Comparison of ENCODE assay signal across 19 cellular contexts in genomic region chr3:171435757-171436156, GRCh38. TPM values are rescaled to one million over a fixed set of nuclear protein-coding genes. Genes with fewer than 3 reads are reported as not detected.
DNase-seq lines count a peak whose midpoint lies in the region; ATAC-seq and TF ChIP-seq lines count a peak whose summit lies in the region.
"Had no signal": no experiment of that assay in that cellular context is flagged by ENCODE, and none has a peak within 500 bp of the region (broad histone marks: within the 10 kb centered on the region; RNA-seq: fewer than 3 reads in every experiment).

No MANE protein-coding gene starts in this region.

- no peaks in the 10 kb centered on the region for H3K9me3 ChIP-seq in CD4-positive, CD25-positive, alpha-beta regulatory T cell (ENCODE audit: control insufficient read depth in 2 of 2, low read length in 2 of 2)
- H3K9me3 ChIP-seq in HEK293 (ENCODE audit: control insufficient read depth, insufficient read depth, low read depth, low read length) = no peaks in the 10 kb centered on the region
- H3K9me3 ChIP-seq: BLaER1 had no signal

- ATAC-seq in CD4-positive, CD25-positive, alpha-beta regulatory T cell (ENCODE audit: low read depth in 2 of 2) = no peak
- no peak for ATAC-seq in activated T-helper 17 cell treated with anti-CD3 and anti-CD28 coated beads, Interleukin-2, amount 50 U/mL, for 72 hours (replicated peaks)
- no peak for ATAC-seq in effector memory CD8-positive, alpha-beta T cell (replicated peaks)

- no peaks in the 10 kb centered on the region for H3K27me3 ChIP-seq in CD4-positive, CD25-positive, alpha-beta regulatory T cell (ENCODE audit: control insufficient read depth, insufficient read depth, low read length)
- H3K27me3 ChIP-seq: BLaER1 had no signal

- peaks cover 5% of the 10 kb centered on the region for H3K36me3 ChIP-seq in CD4-positive, CD25-positive, alpha-beta regulatory T cell (ENCODE audit: control insufficient read depth, insufficient read depth, low read length)
- no peaks in the 10 kb centered on the region for H3K36me3 ChIP-seq in HEK293 (ENCODE audit: control insufficient read depth in 2 of 2, insufficient read depth in 1 of 2, low read length in 2 of 2)
- H3K36me3 ChIP-seq: BLaER1 had no signal

- no peak overlapping the region for H3K27ac ChIP-seq in CD4-positive, CD25-positive, alpha-beta regulatory T cell (ENCODE audit: insufficient read depth, low read length, poor library complexity, severe bottlenecking)
- no peak overlapping the region for H3K27ac ChIP-seq in HEK293 (ENCODE audit: extremely low read depth, low read depth, low read length)
- H3K27ac ChIP-seq: BLaER1, HL-60 had no signal

- peaks cover 43% of the 10 kb centered on the region for H3K4me1 ChIP-seq in CD4-positive, CD25-positive, alpha-beta regulatory T cell (ENCODE audit: control insufficient read depth, insufficient read depth, low read length, poor library complexity, severe bottlenecking)
- peaks cover 2% of the 10 kb centered on the region; the same call in 1 of the 2 replicates for H3K4me1 ChIP-seq in HEK293 (ENCODE audit: control insufficient read depth, insufficient read depth, low read length)
- H3K4me1 ChIP-seq: BLaER1 had no signal

- H3K4me3 ChIP-seq in CD4-positive, CD25-positive, alpha-beta regulatory T cell (ENCODE audit: low read depth, low read length) = no peak overlapping the region
- H3K4me3 ChIP-seq in HEK293 (ENCODE audit: low read depth, low read length) = no peak overlapping the region
- H3K4me3 ChIP-seq: BLaER1 had no signal

- H3K27ac Mint-ChIP-seq in CD4-positive, CD25-positive, alpha-beta regulatory T cell = peak overlapping the region in 2 of 3 donors; percentile 5 to 22
- peak overlapping the region; percentile 53 for H3K27ac Mint-ChIP-seq in activated T-helper 17 cell treated with anti-CD3 and anti-CD28 coated beads, Interleukin-2, amount 50 U/mL, for 72 hours
- H3K27ac Mint-ChIP-seq in effector memory CD8-positive, alpha-beta T cell = peak overlapping the region; percentile 1 to 3
- H3K27ac Mint-ChIP-seq: CD14-positive monocyte had no signal

- no peaks in the 10 kb centered on the region for H3K27me3 Mint-ChIP-seq in CD4-positive, CD25-positive, alpha-beta regulatory T cell
- no peaks in the 10 kb centered on the region for H3K27me3 Mint-ChIP-seq in activated T-helper 17 cell treated with anti-CD3 and anti-CD28 coated beads, Interleukin-2, amount 50 U/mL, for 72 hours
- H3K27me3 Mint-ChIP-seq in effector memory CD8-positive, alpha-beta T cell = no peaks in the 10 kb centered on the region
- H3K27me3 Mint-ChIP-seq: CD8-positive, alpha-beta memory T cell had no signal

- H3K4me3 Mint-ChIP-seq in CD4-positive, CD25-positive, alpha-beta regulatory T cell = no peak overlapping the region
- H3K4me3 Mint-ChIP-seq in activated T-helper 17 cell treated with anti-CD3 and anti-CD28 coated beads, Interleukin-2, amount 50 U/mL, for 72 hours = no peak overlapping the region
- no peak overlapping the region for H3K4me3 Mint-ChIP-seq in effector memory CD8-positive, alpha-beta T cell
- H3K4me3 Mint-ChIP-seq: CD14-positive monocyte had no signal

- CTCF ChIA-PET in HEK293 (lab: Yijun Ruan, JAX) = interaction anchor here (0.6 kb wide), 1 partner anchor 247 kb away, joined by 3 read pairs; no protein-coding TSS in a partner anchor

- H3K36me3 Mint-ChIP-seq in CD4-positive, CD25-positive, alpha-beta regulatory T cell = peaks cover 19% of the 10 kb centered on the region
- no peaks in the 10 kb centered on the region for H3K36me3 Mint-ChIP-seq in activated T-helper 17 cell treated with anti-CD3 and anti-CD28 coated beads, Interleukin-2, amount 50 U/mL, for 72 hours (ENCODE audit: low read depth)
- no peaks in the 10 kb centered on the region for H3K36me3 Mint-ChIP-seq in effector memory CD8-positive, alpha-beta T cell (ENCODE audit: insufficient read depth)
- H3K36me3 Mint-ChIP-seq: CD14-positive monocyte had no signal

- H3K9me3 Mint-ChIP-seq in CD4-positive, CD25-positive, alpha-beta regulatory T cell = peaks cover 0 to 3% (median 0%) of the 10 kb centered on the region in 7 donors
- H3K9me3 Mint-ChIP-seq in activated T-helper 17 cell treated with anti-CD3 and anti-CD28 coated beads, Interleukin-2, amount 50 U/mL, for 72 hours = no peaks in the 10 kb centered on the region
- no peaks in the 10 kb centered on the region for H3K9me3 Mint-ChIP-seq in effector memory CD8-positive, alpha-beta T cell
- H3K9me3 Mint-ChIP-seq: CD8-positive, alpha-beta memory T cell had no signal

- peaks cover 48 to 80% (median 65%) of the 10 kb centered on the region in 4 donors for H3K4me1 Mint-ChIP-seq in CD4-positive, CD25-positive, alpha-beta regulatory T cell
- H3K4me1 Mint-ChIP-seq in activated T-helper 17 cell treated with anti-CD3 and anti-CD28 coated beads, Interleukin-2, amount 50 U/mL, for 72 hours = peaks cover 38% of the 10 kb centered on the region
- H3K4me1 Mint-ChIP-seq in effector memory CD8-positive, alpha-beta T cell (ENCODE audit: low read depth in 2 of 2) = peaks cover 41 to 44% of the 10 kb centered on the region in 2 donors
- H3K4me1 Mint-ChIP-seq: CD14-positive monocyte had no signal

- TF ChIP-seq CTCF in HEK293 (tag by site-specific recombination; IDR thresholded peaks at IDR 0.05) = no peak

- POLR2A ChIA-PET in HEK293 (lab: Yijun Ruan, JAX) = interaction anchor here (0.6 kb wide), 1 partner anchor 1671 kb away, joined by 4 read pairs; the partner anchor contains the start of gene TERC

- DNase-seq in CD4-positive, CD25-positive, alpha-beta regulatory T cell = no peak
- no peak for DNase-seq in effector memory CD8-positive, alpha-beta T cell
- DNase-seq in activated effector memory CD4-positive, alpha-beta T cell treated with Interleukin-2 at 50 U/mL for 16 hours = no peak
- DNase-seq in T-helper 2 cell = no peak
- no peak for DNase-seq in activated T-cell treated with anti-CD3 and anti-CD28 coated beads for 4 hours
- DNase-seq: 8988T; CD8-positive, alpha-beta memory T cell; COR-L47; DMS 273 treated with DMSO at 0.1 percent for 48 hours; DMS53; DND-41; EL; GOT3; H7 had no signal

TF ChIP-seq in HEK293, 187 proteins besides CTCF, POLR2A, EP300 and RAD21:
- TF ChIP-seq ZNF768 (tag by site-specific recombination; IDR thresholded peaks at IDR 0.05) = no peak
- TF ChIP-seq ZNF600 (tag by site-specific recombination; IDR thresholded peaks at IDR 0.05) = peak; percentile 38; the same call in 1 of the 2 replicates

RNA-seq across cellular contexts. Expression of gene TNIK, which starts 24.4 kb away (rescaled TPM):
- 162 TPM for total RNA-seq in CD4-positive, CD25-positive, alpha-beta regulatory T cell
- polyA plus RNA-seq in CD4-positive, CD25-positive, alpha-beta regulatory T cell = 10 to 100 TPM; 14.7 to 26.7 (median 22.0) TPM
- total RNA-seq in activated T-helper 17 cell treated with anti-CD3 and anti-CD28 coated beads, Interleukin-2, amount 50 U/mL, for 72 hours = 10 to 100 TPM; 28.6 to 43.8 TPM

Comparison
In these comparisons a context has a peak if more than half of its experiments do, and no peak if none do; other contexts are left out.
1. H3K27ac Mint-ChIP-seq: peak in every context shown above with its lines; median percentile 53 in activated T-helper 17 cell treated with anti-CD3 and anti-CD28 coated beads, Interleukin-2, amount 50 U/mL, for 72 hours; 14 in CD4-positive, CD25-positive, alpha-beta regulatory T cell; 2 in effector memory CD8-positive, alpha-beta T cell.